Comparison of ENCODE assay signal across 17 cellular contexts in the genomic region with DNA sequence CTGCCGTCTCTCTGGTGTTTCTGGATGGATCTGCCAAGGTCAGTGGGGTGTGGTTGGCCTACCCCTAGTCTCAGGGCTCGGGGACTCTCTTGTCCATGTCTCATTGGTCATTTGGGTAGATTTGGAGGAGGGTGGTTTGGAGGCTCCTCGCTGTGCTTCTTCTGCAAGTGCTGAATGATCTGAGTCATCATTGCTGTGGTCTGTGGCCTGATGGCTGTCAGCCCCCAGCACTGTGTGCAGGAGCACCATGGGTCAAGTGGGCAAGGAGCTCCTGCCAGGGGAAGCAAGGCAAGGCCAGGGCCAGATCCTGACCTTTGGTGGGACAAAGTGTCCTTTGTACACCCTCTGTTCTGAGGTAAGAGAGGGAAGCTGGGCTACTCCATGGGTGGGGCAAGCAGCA.
DNase-seq lines count a peak whose midpoint lies in the region; ATAC-seq and TF ChIP-seq lines count a peak whose summit lies in the region.
"Had no signal": no experiment of that assay in that cellular context is flagged by ENCODE, and none has a peak within 500 bp of the region (broad histone marks: within the 10 kb centered on the region; RNA-seq: fewer than 3 reads in every experiment).

No MANE protein-coding gene starts in this region.

- H3K27ac Mint-ChIP-seq in GM23338: 0 out of 2 replicates have a peak overlapping the region, but pooled peaks have one; percentile 9
- H3K27ac Mint-ChIP-seq: activated naive CD4-positive, alpha-beta T cell treated with anti-CD3 and anti-CD28 coated beads, Interleukin-2, amount 50 U/mL, for 24 hours; CD14-positive monocyte; effector memory CD8-positive, alpha-beta T cell had no signal

- H2AFZ ChIP-seq in GM23338 (no peak overlapping the region), PC-3 (ENCODE audit: low read length) (no peak overlapping the region)

- POLR2A ChIA-PET in PC-3 (lab: Charles Lee; ENCODE audit: unreplicated experiment): no interaction called here

- H3K9ac ChIP-seq in PC-3 (ENCODE audit: low read length): no peak overlapping the region

- no peak overlapping the region for H3K4me2 ChIP-seq in GM23338
- H3K4me2 ChIP-seq in PC-3 (ENCODE audit: low read length): no peak overlapping the region

- CTCF ChIA-PET in PC-3 (lab: Charles Lee): no interaction called here

- peaks cover 7% of the 10 kb centered on the region; the same call in 1 of the 2 replicates for H3K4me1 ChIP-seq in GM23338 (ENCODE audit: insufficient read depth)
- no peaks in the 10 kb centered on the region for H3K4me1 ChIP-seq in PC-3 (ENCODE audit: insufficient read depth, low read length)
- H3K4me1 ChIP-seq: lower lobe of right lung had no signal

- peaks cover 5% of the 10 kb centered on the region for H3K27me3 Mint-ChIP-seq in GM23338 (ENCODE audit: insufficient read depth, low read depth, poor library complexity)
- H3K27me3 Mint-ChIP-seq: activated naive CD4-positive, alpha-beta T cell treated with anti-CD3 and anti-CD28 coated beads, Interleukin-2, amount 50 U/mL, for 24 hours had no signal

- no peaks in the 10 kb centered on the region for H3K9me3 ChIP-seq in PC-3 (ENCODE audit: low read length)
- H3K9me3 ChIP-seq: lower lobe of right lung, ovary had no signal

- H3F3A ChIP-seq in GM23338 (replicated peaks; ENCODE audit: low read depth): no peaks in the 10 kb centered on the region
- H3F3A ChIP-seq in PC-3 (ENCODE audit: low read length, unreplicated experiment): no peaks in the 10 kb centered on the region

- H3K36me3 Mint-ChIP-seq in GM23338 (ENCODE audit: low read depth): no peaks in the 10 kb centered on the region
- H3K36me3 Mint-ChIP-seq: activated naive CD4-positive, alpha-beta T cell treated with anti-CD3 and anti-CD28 coated beads, Interleukin-2, amount 50 U/mL, for 24 hours; CD14-positive monocyte had no signal

- H4K20me1 ChIP-seq in GM23338 (replicated peaks; ENCODE audit: insufficient read depth) (no peaks in the 10 kb centered on the region), PC-3 (ENCODE audit: low read length) (no peaks in the 10 kb centered on the region)

- H3K27ac ChIP-seq in GM23338 (ENCODE audit: low read depth) (no peak overlapping the region), PC-3 (ENCODE audit: low read length) (no peak overlapping the region), caudate nucleus (ENCODE audit: low read depth, low read length) (no peak overlapping the region)
- H3K27ac ChIP-seq: lower lobe of right lung, ovary had no signal

- no peaks in the 10 kb centered on the region for H3K9me3 Mint-ChIP-seq in GM23338
- H3K9me3 Mint-ChIP-seq: activated naive CD4-positive, alpha-beta T cell treated with anti-CD3 and anti-CD28 coated beads, Interleukin-2, amount 50 U/mL, for 24 hours; effector memory CD8-positive, alpha-beta T cell had no signal

- DNase-seq in ELR (ENCODE audit: low read depth): peak; percentile 73
- no peak for DNase-seq in GM23338 (ENCODE audit: low spot score)
- peak; percentile 7 for DNase-seq in PC-3
- DNase-seq in left ventricle myocardium superior: no peak
- DNase-seq in caudate nucleus (lab: John Stamatoyannopoulos, UW): no peak
- DNase-seq in cerebellar cortex (ENCODE audit: low spot score): no peak
- DNase-seq: activated CD8-positive, alpha-beta memory T cell treated with anti-CD3 and anti-CD28 coated beads for 24 hours; effector memory CD8-positive, alpha-beta T cell; lower lobe of right lung; NCI-H1930; ovary; stimulated activated naive CD4-positive, alpha-beta T cell; T-helper 1 cell had no signal

- H3K4me3 ChIP-seq in GM23338: no peak overlapping the region
- no peak overlapping the region for H3K4me3 ChIP-seq in PC-3 (ENCODE audit: low read length)
- H3K4me3 ChIP-seq: lower lobe of right lung, ovary had no signal

- H3K27me3 ChIP-seq in GM23338 (ENCODE audit: insufficient read depth): no peaks in the 10 kb centered on the region
- no peaks in the 10 kb centered on the region for H3K27me3 ChIP-seq in PC-3 (ENCODE audit: low read length)
- H3K27me3 ChIP-seq: ovary had no signal

- intact Hi-C loops in PC-3 (cut with micrococcal nuclease) (no loop called here), left ventricle myocardium superior (cut with micrococcal nuclease) (no loop called here)

- BruUV-seq in PC-3 (replicated peaks; lab: Mats Ljungman, UMichigan): no TSS peak

- H3K4me1 Mint-ChIP-seq in GM23338: peaks cover 28% of the 10 kb centered on the region
- H3K4me1 Mint-ChIP-seq: activated naive CD4-positive, alpha-beta T cell treated with anti-CD3 and anti-CD28 coated beads, Interleukin-2, amount 50 U/mL, for 24 hours; CD14-positive monocyte had no signal

- H3K9me2 ChIP-seq in GM23338 (ENCODE audit: insufficient read depth) (peaks cover 13% of the 10 kb centered on the region), PC-3 (replicated peaks; ENCODE audit: low read length) (no peaks in the 10 kb centered on the region)

- no peaks in the 10 kb centered on the region for H3K79me2 ChIP-seq in GM23338 (replicated peaks; ENCODE audit: insufficient read depth)
- no peaks in the 10 kb centered on the region for H3K79me2 ChIP-seq in PC-3 (ENCODE audit: low read length)

- TF ChIP-seq CTCF in GM23338 (conservative IDR thresholded peaks at IDR 0.05; ENCODE audit: low read depth in 2 of 2) (no peak), PC-3 (conservative IDR thresholded peaks at IDR 0.05; ENCODE audit: low read depth, low read length) (no peak)

- H3K4me3 Mint-ChIP-seq in GM23338: no peak overlapping the region
- H3K4me3 Mint-ChIP-seq: activated naive CD4-positive, alpha-beta T cell treated with anti-CD3 and anti-CD28 coated beads, Interleukin-2, amount 50 U/mL, for 24 hours; CD14-positive monocyte; effector memory CD8-positive, alpha-beta T cell had no signal

- H3K36me3 ChIP-seq in GM23338 (ENCODE audit: insufficient read depth) (no peaks in the 10 kb centered on the region), PC-3 (ENCODE audit: low read depth, low read length) (no peaks in the 10 kb centered on the region)
- H3K36me3 ChIP-seq: lower lobe of right lung, ovary had no signal

- ATAC-seq in GM23338 (no peak), PC-3 (no peak), left ventricle myocardium superior (peak; percentile 48), HG03342 (IDR thresholded peaks at IDR 0.05; ENCODE audit: unreplicated experiment) (no peak), GM21367 (IDR thresholded peaks at IDR 0.05; ENCODE audit: unreplicated experiment) (no peak)
- ATAC-seq: effector memory CD8-positive, alpha-beta T cell had no signal

TF ChIP-seq in GM23338, 12 proteins besides CTCF, POLR2A, EP300 and RAD21 (continues in another document):
- no peak for TF ChIP-seq ZNF331 (CRISPR knock-in tag; IDR thresholded peaks at IDR 0.05; ENCODE audit: low read depth)
- no peak for TF ChIP-seq POLR2AphosphoS5 (IDR thresholded peaks at IDR 0.05; ENCODE audit: low read depth)
- no peak for TF ChIP-seq NANOG (IDR thresholded peaks at IDR 0.05; ENCODE audit: borderline replicate concordance)
- TF ChIP-seq STAT1 (IDR thresholded peaks at IDR 0.05; ENCODE audit: unreplicated experiment): no peak
- TF ChIP-seq, protein P1, sequence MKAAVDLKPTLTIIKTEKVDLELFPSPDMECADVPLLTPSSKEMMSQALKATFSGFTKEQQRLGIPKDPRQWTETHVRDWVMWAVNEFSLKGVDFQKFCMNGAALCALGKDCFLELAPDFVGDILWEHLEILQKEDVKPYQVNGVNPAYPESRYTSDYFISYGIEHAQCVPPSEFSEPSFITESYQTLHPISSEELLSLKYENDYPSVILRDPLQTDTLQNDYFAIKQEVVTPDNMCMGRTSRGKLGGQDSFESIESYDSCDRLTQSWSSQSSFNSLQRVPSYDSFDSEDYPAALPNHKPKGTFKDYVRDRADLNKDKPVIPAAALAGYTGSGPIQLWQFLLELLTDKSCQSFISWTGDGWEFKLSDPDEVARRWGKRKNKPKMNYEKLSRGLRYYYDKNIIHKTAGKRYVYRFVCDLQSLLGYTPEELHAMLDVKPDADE (IDR thresholded peaks at IDR 0.05): no peak

Comparison
In these comparisons a context has a peak if more than half of its experiments do, and no peak if none do; other contexts are left out.
1. DNase-seq: peak in ELR (single experiment) and PC-3 (single experiment); none in GM23338 (single experiment), left ventricle myocardium superior (single experiment), caudate nucleus (0 of 61) and cerebellar cortex (single experiment).